ENCODE assay signal across 13 cellular contexts in genomic region chr14:98177551-98177950, GRCh38.
A peak's percentile ranks its signal among the peaks of the same experiment; 100 is the strongest.
DNase-seq lines count a peak whose midpoint lies in the region; ATAC-seq and TF ChIP-seq lines count a peak whose summit lies in the region.
"Had no signal": no experiment of that assay in that cellular context is flagged by ENCODE, and none has a peak within 500 bp of the region (broad histone marks: within the 10 kb centered on the region; RNA-seq: fewer than 3 reads in every experiment).

No MANE protein-coding gene starts in this region.

- H3K4me1 Mint-ChIP-seq in CD4-positive, alpha-beta T cell (ENCODE audit: low read depth): peaks cover 98% of the 10 kb centered on the region
- H3K4me1 Mint-ChIP-seq in activated T-helper 17 cell treated with anti-CD3 and anti-CD28 coated beads, Interleukin-2, amount 50 U/mL, for 72 hours: peaks cover 73% of the 10 kb centered on the region

- CTCF ChIA-PET in CD4-positive, alpha-beta T cell (lab: Charles Lee): no interaction called here
- CTCF ChIA-PET in GM10248 (lab: Yijun Ruan, JAX): no interaction called here

- no peaks in the 10 kb centered on the region for H3K9me3 ChIP-seq in CD4-positive, alpha-beta T cell (ENCODE audit: control insufficient read depth, low read length)

- H3K27me3 ChIP-seq in CD4-positive, alpha-beta T cell (ENCODE audit: control insufficient read depth, insufficient read depth, low read length): no peaks in the 10 kb centered on the region
- H3K27me3 ChIP-seq: foreskin keratinocyte had no signal

- peak in 3 of 10 experiments; percentile 25 to 40 (median 40) for DNase-seq in CD4-positive, alpha-beta T cell
- DNase-seq in activated CD4-positive, alpha-beta T cell treated with anti-CD3 and anti-CD28 coated beads for 24 hours (ENCODE audit: low read depth in 2 of 2): peak; percentile 59 to 63
- peak; percentile 50 to 62 for DNase-seq in stimulated activated CD4-positive, alpha-beta T cell treated with anti-CD3 and anti-CD28 coated beads, Interleukin-1b, Interleukin-23, amount 100 ng/mL, for 4 hours (ENCODE audit: low read depth in 2 of 2)
- DNase-seq in HCEC 1CT (no peak), GM10248 (ENCODE audit: extremely low spot score) (no peak), RKO (ENCODE audit: low spot score) (no peak)
- DNase-seq: ACHN, foreskin keratinocyte, NCI-H2107 had no signal

- peak overlapping the region; percentile 93 for H3K27ac Mint-ChIP-seq in CD4-positive, alpha-beta T cell
- peak overlapping the region; percentile 96 for H3K27ac Mint-ChIP-seq in activated T-helper 17 cell treated with anti-CD3 and anti-CD28 coated beads, Interleukin-2, amount 50 U/mL, for 72 hours
- H3K27ac Mint-ChIP-seq: WTC11 had no signal

- no peak for ATAC-seq in CD4-positive, alpha-beta T cell (ENCODE audit: poor library complexity)
- ATAC-seq in activated T-helper 17 cell treated with anti-CD3 and anti-CD28 coated beads, Interleukin-2, amount 50 U/mL, for 72 hours (replicated peaks): peak; percentile 71
- no peak for ATAC-seq in HG03045 (IDR thresholded peaks at IDR 0.05; ENCODE audit: unreplicated experiment)
- ATAC-seq: foreskin keratinocyte, WTC11 had no signal

- POLR2A ChIA-PET in CD4-positive, alpha-beta T cell (lab: Charles Lee): interaction anchor here (1.5 to 13.1 kb wide), 3 partner anchors 11 to 39 kb away, joined by 5 to 468 read pairs (median 17); no protein-coding TSS in a partner anchor
- POLR2A ChIA-PET in GM10248 (lab: Yijun Ruan, JAX): no interaction called here

- H3K9me3 Mint-ChIP-seq in CD4-positive, alpha-beta T cell: no peaks in the 10 kb centered on the region
- H3K9me3 Mint-ChIP-seq in activated T-helper 17 cell treated with anti-CD3 and anti-CD28 coated beads, Interleukin-2, amount 50 U/mL, for 72 hours: no peaks in the 10 kb centered on the region
- H3K9me3 Mint-ChIP-seq: WTC11 had no signal

- intact Hi-C loops in CD4-positive, alpha-beta T cell (cut with DNase I, micrococcal nuclease): loop anchor here in 1 of 2 experiments (5.0 kb wide), 1 partner anchor 35 kb away; no protein-coding TSS in a partner anchor

- TF ChIP-seq CTCF in CD4-positive, alpha-beta T cell (IDR thresholded peaks at IDR 0.05): no peak
- TF ChIP-seq CTCF in GM10248 (IDR thresholded peaks at IDR 0.05; ENCODE audit: control extremely low read depth, extremely low read depth, low read depth, missing control alignments): no peak

- no peaks in the 10 kb centered on the region for H3K27me3 Mint-ChIP-seq in CD4-positive, alpha-beta T cell
- H3K27me3 Mint-ChIP-seq in activated T-helper 17 cell treated with anti-CD3 and anti-CD28 coated beads, Interleukin-2, amount 50 U/mL, for 72 hours: no peaks in the 10 kb centered on the region

- peak overlapping the region; percentile 32 for H3K4me3 Mint-ChIP-seq in CD4-positive, alpha-beta T cell
- H3K4me3 Mint-ChIP-seq in activated T-helper 17 cell treated with anti-CD3 and anti-CD28 coated beads, Interleukin-2, amount 50 U/mL, for 72 hours: peak overlapping the region; percentile 94
- H3K4me3 Mint-ChIP-seq: WTC11 had no signal

- H3K36me3 Mint-ChIP-seq in CD4-positive, alpha-beta T cell (ENCODE audit: low read depth): peaks cover 4% of the 10 kb centered on the region
- H3K36me3 Mint-ChIP-seq in activated T-helper 17 cell treated with anti-CD3 and anti-CD28 coated beads, Interleukin-2, amount 50 U/mL, for 72 hours (ENCODE audit: low read depth): peaks cover 10% of the 10 kb centered on the region
- H3K36me3 Mint-ChIP-seq: WTC11 had no signal

- H3K27ac ChIP-seq in CD4-positive, alpha-beta T cell (ENCODE audit: low read depth, low read length): peak overlapping the region; percentile 78
- H3K27ac ChIP-seq: foreskin keratinocyte, SK-N-MC had no signal

Comparison
In these comparisons a context has a peak if more than half of its experiments do, and no peak if none do; other contexts are left out.
1. DNase-seq: peak in activated CD4-positive, alpha-beta T cell treated with anti-CD3 and anti-CD28 coated beads for 24 hours (2 of 2) and stimulated activated CD4-positive, alpha-beta T cell treated with anti-CD3 and anti-CD28 coated beads, Interleukin-1b, Interleukin-23, amount 100 ng/mL, for 4 hours (2 of 2); none in HCEC 1CT (single experiment), GM10248 (single experiment) and RKO (single experiment).